ENCODE assay signal across 29 cellular contexts in the genomic region with DNA sequence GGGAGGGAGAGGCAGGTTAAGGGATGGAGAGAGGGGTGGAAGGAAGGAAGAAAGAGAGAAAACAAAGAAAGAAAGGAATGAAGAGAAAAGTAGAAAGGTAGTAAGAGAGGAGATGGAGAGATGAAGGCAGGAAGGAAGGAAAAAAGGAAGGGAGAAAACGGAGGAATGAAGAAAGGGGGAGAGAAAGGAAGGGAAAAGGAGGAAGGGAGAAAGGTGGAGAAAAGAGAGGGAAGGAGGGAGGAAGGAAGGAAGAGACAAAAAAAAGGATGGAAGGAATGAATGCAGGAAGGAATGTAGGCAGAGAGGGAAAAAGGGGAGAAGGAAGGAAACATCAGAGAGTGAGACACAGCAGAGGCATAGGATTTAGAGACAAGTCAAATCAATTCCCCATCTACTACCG.
"Had no signal": no experiment of that assay in that cellular context is flagged by ENCODE, and none has a peak within 500 bp of the region (broad histone marks: within the 10 kb centered on the region; RNA-seq: fewer than 3 reads in every experiment).

No MANE protein-coding gene starts in this region.

- H3K9me3 Mint-ChIP-seq: type B pancreatic cell had no signal

- DNase-seq: naive thymus-derived CD4-positive, alpha-beta T cell; natural killer cell; occipital lobe; pancreas; psoas muscle; right cardiac atrium; right lobe of liver; sigmoid colon; small intestine; spleen; stimulated activated CD4-positive, alpha-beta T cell treated with anti-CD3 and anti-CD28 coated beads, Interleukin-12 subunit alpha, Interleukin-12 subunit beta, amount 100 ng/mL, for 4 hours; stimulated activated CD4-positive, alpha-beta T cell treated with anti-CD3 and anti-CD28 coated beads, Interleukin-1b, Interleukin-23, amount 100 ng/mL, for 48 hours; stimulated activated CD4-positive, alpha-beta T cell treated with anti-CD3 and anti-CD28 coated beads, Interleukin-4, amount 100 ng/mL, for 1 hour; stimulated activated CD4-positive, alpha-beta T cell treated with anti-CD3 and anti-CD28 coated beads, Interleukin-4, amount 100 ng/mL, for 4 hours; stimulated activated CD8-positive, alpha-beta memory T cell treated with anti-CD3 and anti-CD28 coated beads, Interleukin-4, amount 100 ng/mL, for 48 hours; stimulated activated naive CD4-positive, alpha-beta T cell; stimulated activated naive CD8-positive, alpha-beta T cell treated with anti-CD3 and anti-CD28 coated beads, Interleukin-15, amount 100 ng/mL, for 72 hours; stimulated activated naive CD8-positive, alpha-beta T cell treated with anti-CD3 and anti-CD28 coated beads, Interleukin-15, Interleukin-2, amounts not matched to agents 100 U/mL and 50 U/mL, for 24 hours; substantia nigra; testis; tibial artery; transverse colon; upper lobe of right lung; uterus had no signal

- H3K4me3 ChIP-seq: neural progenitor cell, pancreas, psoas muscle, right lobe of liver, sigmoid colon, spleen, suprapubic skin, testis, tibial artery, transverse colon, upper lobe of right lung, uterus had no signal

- ATAC-seq: naive thymus-derived CD4-positive, alpha-beta T cell; natural killer cell; pancreas; psoas muscle; right cardiac atrium; right lobe of liver; stimulated activated memory B cell treated with anti-CD40 and anti-IgM and Interleukin-4, amounts not matched to agents 10 μg/mL and 1 μg/mL and 100 μg/mL, for 72 hours; stimulated activated naive CD8-positive, alpha-beta T cell treated with anti-CD3 and anti-CD28 coated beads, Interleukin-15, amount 100 ng/mL, for 72 hours; stimulated activated naive CD8-positive, alpha-beta T cell treated with anti-CD3 and anti-CD28 coated beads, Interleukin-15, Interleukin-2, amounts not matched to agents 100 U/mL and 50 U/mL, for 24 hours; upper lobe of right lung had no signal

- H3K9me3 ChIP-seq: pancreas, psoas muscle, right lobe of liver, sigmoid colon, suprapubic skin, testis, tibial artery, transverse colon, upper lobe of right lung, uterus had no signal

- H3K27ac Mint-ChIP-seq: natural killer cell; nephron; neural progenitor cell; stimulated activated memory B cell treated with anti-CD40 and anti-IgM and Interleukin-4, amounts not matched to agents 10 μg/mL and 1 μg/mL and 100 μg/mL, for 72 hours; stimulated activated naive CD8-positive, alpha-beta T cell treated with anti-CD3 and anti-CD28 coated beads, Interleukin-15, amount 100 ng/mL, for 72 hours; type B pancreatic cell had no signal

- H3K27ac ChIP-seq: neural progenitor cell, pancreas, psoas muscle, right lobe of liver, sigmoid colon, spleen, suprapubic skin, testis, tibial artery, transverse colon, upper lobe of right lung, uterus had no signal

- H3K36me3 Mint-ChIP-seq: naive thymus-derived CD4-positive, alpha-beta T cell; natural killer cell; neural progenitor cell; stimulated activated memory B cell treated with anti-CD40 and anti-IgM and Interleukin-4, amounts not matched to agents 10 μg/mL and 1 μg/mL and 100 μg/mL, for 72 hours had no signal

- H3K4me3 Mint-ChIP-seq: naive thymus-derived CD4-positive, alpha-beta T cell; natural killer cell; nephron; neural progenitor cell; stimulated activated memory B cell treated with anti-CD40 and anti-IgM and Interleukin-4, amounts not matched to agents 10 μg/mL and 1 μg/mL and 100 μg/mL, for 72 hours; stimulated activated naive CD8-positive, alpha-beta T cell treated with anti-CD3 and anti-CD28 coated beads, Interleukin-15, amount 100 ng/mL, for 72 hours; type B pancreatic cell had no signal

- H3K4me1 Mint-ChIP-seq: naive thymus-derived CD4-positive, alpha-beta T cell; natural killer cell; nephron; neural progenitor cell; stimulated activated memory B cell treated with anti-CD40 and anti-IgM and Interleukin-4, amounts not matched to agents 10 μg/mL and 1 μg/mL and 100 μg/mL, for 72 hours; stimulated activated naive CD8-positive, alpha-beta T cell treated with anti-CD3 and anti-CD28 coated beads, Interleukin-15, amount 100 ng/mL, for 72 hours had no signal

- H3K4me1 ChIP-seq: pancreas, psoas muscle, right lobe of liver, sigmoid colon, spleen, suprapubic skin, testis, tibial artery, transverse colon, upper lobe of right lung, uterus had no signal

- H3K27me3 Mint-ChIP-seq: stimulated activated memory B cell treated with anti-CD40 and anti-IgM and Interleukin-4, amounts not matched to agents 10 μg/mL and 1 μg/mL and 100 μg/mL, for 72 hours; stimulated activated naive CD8-positive, alpha-beta T cell treated with anti-CD3 and anti-CD28 coated beads, Interleukin-15, amount 100 ng/mL, for 72 hours had no signal

- H3K36me3 ChIP-seq: neural progenitor cell, pancreas, right lobe of liver, sigmoid colon, spleen, suprapubic skin, tibial artery, transverse colon, upper lobe of right lung, uterus had no signal
